Comparison of ENCODE assay signal across 13 cellular contexts in the genomic region with DNA sequence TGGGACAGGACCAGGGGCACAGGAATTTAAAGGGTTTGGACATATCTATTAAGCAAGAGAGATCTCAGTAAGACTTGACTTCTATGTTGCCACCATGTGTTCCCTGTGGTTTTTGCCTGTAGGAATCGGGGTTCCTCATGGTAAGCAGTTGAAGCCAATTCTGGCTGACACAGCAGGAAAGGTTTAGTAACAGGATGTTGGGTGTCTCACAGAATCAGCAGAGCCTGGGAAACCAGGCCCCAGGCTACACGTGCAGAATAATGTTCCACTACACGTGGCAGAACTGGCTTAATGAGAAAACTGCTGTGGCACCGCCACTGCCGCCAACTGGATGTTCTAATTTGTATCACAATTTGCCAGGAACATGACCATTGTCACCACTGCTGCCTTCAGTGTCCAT.
DNase-seq lines count a peak whose midpoint lies in the region; ATAC-seq and TF ChIP-seq lines count a peak whose summit lies in the region.
"Had no signal": no experiment of that assay in that cellular context is flagged by ENCODE, and none has a peak within 500 bp of the region (broad histone marks: within the 10 kb centered on the region; RNA-seq: fewer than 3 reads in every experiment).

No MANE protein-coding gene starts in this region.

- WGBS in heart right ventricle, 2 donors, result 55 to 81% methylated on average over 5 of the region's 5 CpGs
- WGBS in sigmoid colon, 2 donors, result 60 to 79% methylated on average over 5 of the region's 5 CpGs

- TF ChIP-seq EP300 in sigmoid colon (IDR thresholded peaks at IDR 0.05), result no peak

- no peak overlapping the region for H3K4me3 ChIP-seq in ascending aorta
- no peak overlapping the region for H3K4me3 ChIP-seq in heart right ventricle
- no peak overlapping the region for H3K4me3 ChIP-seq in sigmoid colon
- H3K4me3 ChIP-seq: thyroid gland had no signal

- TF ChIP-seq CTCF in ascending aorta (IDR thresholded peaks at IDR 0.05), result no peak
- TF ChIP-seq CTCF in heart right ventricle (IDR thresholded peaks at IDR 0.05), result no peak
- TF ChIP-seq CTCF in sigmoid colon (IDR thresholded peaks at IDR 0.05), result no peak

- TF ChIP-seq POLR2A in sigmoid colon (IDR thresholded peaks at IDR 0.05), result no peak

- DNase-seq in ELR (ENCODE audit: low read depth), result peak; percentile 34
- peak; percentile 31 to 71 for DNase-seq in ascending aorta (ENCODE audit: low spot score in 2 of 2)
- peak in 1 of 2 donors; percentile 7 for DNase-seq in heart right ventricle
- DNase-seq in sigmoid colon, result peak; percentile 69
- no peak for DNase-seq in NCI-H146 treated with DMSO at 0.1 percent for 48 hours (lab: John Stamatoyannopoulos, UW; ENCODE audit: unreplicated experiment)
- DNase-seq in NCI-H1048 (lab: John Stamatoyannopoulos, UW), result no peak
- DNase-seq in NCI-H774 (lab: John Stamatoyannopoulos, UW), result no peak
- DNase-seq: activated CD8-positive, alpha-beta T cell treated with anti-CD3 and anti-CD28 coated beads, Interleukin-2, amount 10 ng/mL, durations not matched to agents 7 days and 5 days; KG1; NCI-H524; stimulated activated CD4-positive, alpha-beta T cell treated with anti-CD3 and anti-CD28 coated beads, Interleukin-2, amount 100 ng/mL, for 48 hours had no signal

- H3K36me3 ChIP-seq in ascending aorta, result no peaks in the 10 kb centered on the region
- H3K36me3 ChIP-seq in heart right ventricle, result no peaks in the 10 kb centered on the region
- no peaks in the 10 kb centered on the region for H3K36me3 ChIP-seq in sigmoid colon
- H3K36me3 ChIP-seq: thyroid gland had no signal

- H3K9me3 ChIP-seq in ascending aorta, result no peaks in the 10 kb centered on the region
- H3K9me3 ChIP-seq in heart right ventricle, result no peaks in the 10 kb centered on the region
- no peaks in the 10 kb centered on the region for H3K9me3 ChIP-seq in sigmoid colon
- H3K9me3 ChIP-seq: thyroid gland had no signal

- ATAC-seq in heart right ventricle (peak in 5 of 8 donors; percentile 30 to 43 (median 33)), HG03342 (IDR thresholded peaks at IDR 0.05; ENCODE audit: unreplicated experiment) (no peak)
- ATAC-seq: activated CD8-positive, alpha-beta T cell treated with anti-CD3 and anti-CD28 coated beads, Interleukin-2, amount 10 ng/mL, durations not matched to agents 7 days and 5 days had no signal

- intact Hi-C loops in ascending aorta (cut with DNase I), result no loop called here
- intact Hi-C loops in heart right ventricle (cut with DNase I), result no loop called here
- intact Hi-C loops in sigmoid colon (cut with DNase I), result no loop called here

- H3K27me3 ChIP-seq in ascending aorta, result no peaks in the 10 kb centered on the region
- H3K27me3 ChIP-seq in heart right ventricle, result no peaks in the 10 kb centered on the region
- H3K27me3 ChIP-seq in sigmoid colon, result no peaks in the 10 kb centered on the region
- H3K27me3 ChIP-seq: thyroid gland had no signal

- H3K4me1 ChIP-seq in ascending aorta, result peaks cover 7 to 22% of the 10 kb centered on the region in 2 donors
- peaks cover 5 to 56% (median 36%) of the 10 kb centered on the region in 9 donors for H3K4me1 ChIP-seq in heart right ventricle
- H3K4me1 ChIP-seq in sigmoid colon, result peaks cover 0 to 31% (median 25%) of the 10 kb centered on the region in 4 donors

- H3K27ac ChIP-seq in ascending aorta (peak overlapping the region; percentile 68 to 70), heart right ventricle (peak overlapping the region in 4 of 10 donors; percentile 26 to 76 (median 46)), sigmoid colon (peak overlapping the region in 3 of 4 donors; percentile 27 to 35 (median 32))
- H3K27ac ChIP-seq: thyroid gland had no signal

Comparison
In these comparisons a context has a peak if more than half of its experiments do, and no peak if none do; other contexts are left out.
1. DNase-seq: peak in ELR (single experiment), ascending aorta (2 of 2) and sigmoid colon (single experiment); none in NCI-H146 treated with DMSO at 0.1 percent for 48 hours (single experiment), NCI-H1048 (single experiment) and NCI-H774 (single experiment).